Comparison of ENCODE assay signal across 30 cellular contexts in genomic region chr6:4661391-4661790, GRCh38.
DNase-seq lines count a peak whose midpoint lies in the region; ATAC-seq and TF ChIP-seq lines count a peak whose summit lies in the region.
"Had no signal": no experiment of that assay in that cellular context is flagged by ENCODE, and none has a peak within 500 bp of the region (broad histone marks: within the 10 kb centered on the region; RNA-seq: fewer than 3 reads in every experiment).

No MANE protein-coding gene starts in this region.

- intact Hi-C loops in vagina (cut with DNase I) = loop anchor here (10.0 kb wide), 1 partner anchor 113 kb away; the partner anchor contains the start of gene CDYL

- H3K4me3 ChIP-seq in coronary artery = no peak overlapping the region
- no peak overlapping the region for H3K4me3 ChIP-seq in vagina
- H3K4me3 ChIP-seq: HAP-1, K562 had no signal

- H3K4me1 ChIP-seq in vagina = peaks cover 6% of the 10 kb centered on the region
- H3K4me1 ChIP-seq: Caco-2, HAP-1 had no signal

- TF ChIP-seq CTCF in coronary artery (IDR thresholded peaks at IDR 0.05) (no peak), vagina (IDR thresholded peaks at IDR 0.05) (no peak)

- H3K27ac ChIP-seq in coronary artery (no peak overlapping the region), vagina (no peak overlapping the region)
- H3K27ac ChIP-seq: 22Rv1, C4-2B, RWPE1 had no signal

- H3K9me3 ChIP-seq in vagina = no peaks in the 10 kb centered on the region
- H3K9me3 ChIP-seq: Caco-2, HAP-1 had no signal

- no peaks in the 10 kb centered on the region for H3K27me3 ChIP-seq in vagina

- no peak for TF ChIP-seq POLR2A in vagina (IDR thresholded peaks at IDR 0.05)

- no peak for ATAC-seq in GM18858 (IDR thresholded peaks at IDR 0.05; ENCODE audit: unreplicated experiment)
- no peak for ATAC-seq in HG02973 (IDR thresholded peaks at IDR 0.05; ENCODE audit: unreplicated experiment)
- ATAC-seq in HG03135 (IDR thresholded peaks at IDR 0.05; ENCODE audit: unreplicated experiment) = no peak
- ATAC-seq: CD8-positive, alpha-beta T cell; Panc1 had no signal

- DNase-seq in activated CD8-positive, alpha-beta memory T cell treated with anti-CD3 and anti-CD28 coated beads, Interleukin-2, amount 50 U/mL, for 48 hours = peak; percentile 20
- DNase-seq in activated CD8-positive, alpha-beta memory T cell treated with anti-CD3 and anti-CD28 coated beads for 24 hours = no peak
- DNase-seq in coronary artery (ENCODE audit: low spot score) (peak; percentile 62), mesenteric fat pad (ENCODE audit: low spot score) (peak; percentile 65), vagina (ENCODE audit: extremely low spot score in 2 of 2) (peak; percentile 61 to 81)
- DNase-seq: Caco-2; CD8-positive, alpha-beta T cell; DMS 273 treated with DMSO at 0.1 percent for 48 hours; DMS79; EL; GF-D8; Kasumi-1; NCI-H1092 treated with DMSO at 0.1 percent for 48 hours; NCI-H1436; NCI-H187; NCI-H2081 treated with DMSO at 0.1 percent for 48 hours; NCI-H2171; NCI-H226; NCI-H510A; NCI-H69; SHP77 had no signal

- no peaks in the 10 kb centered on the region for H3K36me3 ChIP-seq in vagina
- H3K36me3 ChIP-seq: HAP-1 had no signal
